In the genomic region with DNA sequence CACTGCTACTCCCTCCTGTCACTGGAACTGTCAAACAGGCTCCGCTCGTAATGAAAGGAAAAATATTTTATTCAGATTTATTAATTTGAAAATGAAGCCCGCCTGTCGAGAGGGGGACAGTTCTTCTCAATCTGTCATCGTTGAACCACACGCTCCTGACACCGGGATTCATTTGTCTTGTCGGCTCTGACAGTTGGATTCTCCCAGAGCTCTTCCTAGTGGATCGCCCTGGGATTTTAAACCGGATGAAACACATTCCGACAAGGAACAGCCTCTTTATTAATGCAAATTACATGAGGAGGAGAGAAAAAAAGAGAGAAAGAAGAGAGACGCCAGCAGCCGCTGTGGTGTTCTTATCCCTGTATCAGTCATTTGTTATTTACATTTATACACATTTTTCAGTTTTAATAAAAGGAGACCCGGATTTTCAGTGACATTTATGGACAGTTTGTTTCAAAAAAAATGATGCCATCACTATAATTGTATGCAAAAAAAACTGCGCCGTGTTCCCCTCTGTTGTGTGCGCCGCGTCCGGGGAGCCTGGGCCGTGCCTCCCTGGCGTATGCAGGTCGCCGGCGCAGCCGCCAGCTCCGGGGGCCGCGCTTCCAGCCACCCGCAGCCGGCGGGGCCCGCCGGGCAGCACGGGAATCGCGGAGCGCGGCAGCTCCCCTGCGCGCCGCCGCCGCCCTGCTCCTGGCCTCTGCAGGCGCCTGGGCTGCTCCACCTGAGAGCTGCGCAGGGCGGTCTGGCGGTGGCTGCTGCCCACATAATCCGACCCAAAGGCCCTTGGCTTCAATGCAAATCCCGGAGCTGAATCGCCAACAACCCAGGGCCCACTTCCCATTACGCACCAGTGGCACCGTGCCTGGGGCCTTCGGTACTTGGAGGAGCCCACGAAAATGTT, we compare ENCODE assay signal across 8 cellular contexts.
DNase-seq lines count a peak whose midpoint lies in the region; ATAC-seq and TF ChIP-seq lines count a peak whose summit lies in the region.

No MANE protein-coding gene starts in this region.

- TF ChIP-seq CTCF in epithelial cell of proximal tubule (conservative IDR thresholded peaks at IDR 0.05; ENCODE audit: low read depth, low read length) = no peak
- no peak for TF ChIP-seq CTCF in mesothelial cell of epicardium (IDR thresholded peaks at IDR 0.05; ENCODE audit: unreplicated experiment)

- H3K9me3 Mint-ChIP-seq in activated naive CD8-positive, alpha-beta T cell treated with anti-CD3 and anti-CD28 coated beads, Interleukin-2, amount 50 U/mL, for 24 hours = peaks cover 7% of the 10 kb centered on the region
- H3K9me3 Mint-ChIP-seq in activated naive CD8-positive, alpha-beta T cell treated with anti-CD3 and anti-CD28 coated beads for 36 hours = peaks cover 2% of the 10 kb centered on the region
- H3K9me3 Mint-ChIP-seq in mesothelial cell of epicardium = no peaks in the 10 kb centered on the region
- H3K9me3 Mint-ChIP-seq in activated CD4-positive, alpha-beta T cell treated with anti-CD3 and anti-CD28 coated beads, Interleukin-2, amount 10 ng/mL, durations not matched to agents 24 days and 14 days = no peaks in the 10 kb centered on the region

- no peaks in the 10 kb centered on the region for H3K36me3 ChIP-seq in aorta (ENCODE audit: control insufficient read depth in 1 of 2, insufficient read depth in 2 of 2, low read length in 1 of 2)

- no peak for DNase-seq in activated naive CD8-positive, alpha-beta T cell treated with anti-CD3 and anti-CD28 coated beads, Interleukin-2, amount 50 U/mL, for 24 hours
- no peak for DNase-seq in activated naive CD8-positive, alpha-beta T cell treated with anti-CD3 and anti-CD28 coated beads for 36 hours
- no peak for DNase-seq in epithelial cell of proximal tubule (ENCODE audit: low read depth)
- DNase-seq in mesothelial cell of epicardium (ENCODE audit: low spot score in 2 of 2, unreplicated experiment in 2 of 2) = peak; percentile 36 to 42
- peak in 1 of 2 donors; percentile 44 for DNase-seq in aorta
- no peak for DNase-seq in activated CD4-positive, alpha-beta T cell treated with anti-CD3 and anti-CD28 coated beads, Interleukin-2, amount 10 ng/mL, durations not matched to agents 24 days and 14 days
- DNase-seq in activated CD4-positive, alpha-beta T cell treated with anti-CD3 and anti-CD28 coated beads for 1 hour = no peak
- no peak for DNase-seq in erythroblast (lab: John Stamatoyannopoulos, UW)

- TF ChIP-seq POLR2A in erythroblast (IDR thresholded peaks at IDR 0.05; ENCODE audit: low read length) = no peak

- H3K27ac Mint-ChIP-seq in activated naive CD8-positive, alpha-beta T cell treated with anti-CD3 and anti-CD28 coated beads, Interleukin-2, amount 50 U/mL, for 24 hours = no peak overlapping the region
- H3K27ac Mint-ChIP-seq in activated naive CD8-positive, alpha-beta T cell treated with anti-CD3 and anti-CD28 coated beads for 36 hours = no peak overlapping the region
- H3K27ac Mint-ChIP-seq in mesothelial cell of epicardium = peak overlapping the region; percentile 73
- H3K27ac Mint-ChIP-seq in activated CD4-positive, alpha-beta T cell treated with anti-CD3 and anti-CD28 coated beads, Interleukin-2, amount 10 ng/mL, durations not matched to agents 24 days and 14 days = no peak overlapping the region

- 8% methylated on average over 47 to 55 of the region's 55 CpGs for WGBS in aorta, 2 donors

- H3K27ac ChIP-seq in aorta (ENCODE audit: low read depth in 1 of 2, low read length in 2 of 2) = no peak overlapping the region

- no peaks in the 10 kb centered on the region for H3K4me1 ChIP-seq in aorta (ENCODE audit: control insufficient read depth in 1 of 2, insufficient read depth in 2 of 2, low read length in 2 of 2)

- H3K27me3 Mint-ChIP-seq in activated naive CD8-positive, alpha-beta T cell treated with anti-CD3 and anti-CD28 coated beads, Interleukin-2, amount 50 U/mL, for 24 hours = peaks cover 11% of the 10 kb centered on the region
- H3K27me3 Mint-ChIP-seq in activated naive CD8-positive, alpha-beta T cell treated with anti-CD3 and anti-CD28 coated beads for 36 hours = peaks cover 17% of the 10 kb centered on the region
- no peaks in the 10 kb centered on the region for H3K27me3 Mint-ChIP-seq in mesothelial cell of epicardium (ENCODE audit: low read depth)
- peaks cover 5% of the 10 kb centered on the region for H3K27me3 Mint-ChIP-seq in activated CD4-positive, alpha-beta T cell treated with anti-CD3 and anti-CD28 coated beads, Interleukin-2, amount 10 ng/mL, durations not matched to agents 24 days and 14 days

- H3K36me3 Mint-ChIP-seq in activated naive CD8-positive, alpha-beta T cell treated with anti-CD3 and anti-CD28 coated beads, Interleukin-2, amount 50 U/mL, for 24 hours (ENCODE audit: low read depth) = no peaks in the 10 kb centered on the region
- no peaks in the 10 kb centered on the region for H3K36me3 Mint-ChIP-seq in activated naive CD8-positive, alpha-beta T cell treated with anti-CD3 and anti-CD28 coated beads for 36 hours
- H3K36me3 Mint-ChIP-seq in mesothelial cell of epicardium = no peaks in the 10 kb centered on the region
- no peaks in the 10 kb centered on the region for H3K36me3 Mint-ChIP-seq in activated CD4-positive, alpha-beta T cell treated with anti-CD3 and anti-CD28 coated beads, Interleukin-2, amount 10 ng/mL, durations not matched to agents 24 days and 14 days (ENCODE audit: low read depth)

- H3K4me3 ChIP-seq in epithelial cell of proximal tubule (ENCODE audit: low read depth, low read length) (peak overlapping the region; percentile 32), aorta (ENCODE audit: low read length in 2 of 2) (peak overlapping the region; percentile 24 to 31)

- H3K9me3 ChIP-seq in aorta (ENCODE audit: control insufficient read depth, low read length) = no peaks in the 10 kb centered on the region

- peak; percentile 20 for ATAC-seq in activated naive CD8-positive, alpha-beta T cell treated with anti-CD3 and anti-CD28 coated beads, Interleukin-2, amount 50 U/mL, for 24 hours
- no peak for ATAC-seq in aorta (ENCODE audit: low FRiP score)

- H3K27me3 ChIP-seq in aorta (ENCODE audit: control insufficient read depth in 1 of 2, insufficient read depth in 2 of 2, low read length in 1 of 2) = no peaks in the 10 kb centered on the region

- intact Hi-C loops in aorta (cut with DNase I) = no loop called here
- intact Hi-C loops in activated CD4-positive, alpha-beta T cell treated with anti-CD3 and anti-CD28 coated beads, Interleukin-2, amount 10 ng/mL, durations not matched to agents 24 days and 14 days (cut with micrococcal nuclease) = no loop called here

- H3K4me1 Mint-ChIP-seq in activated naive CD8-positive, alpha-beta T cell treated with anti-CD3 and anti-CD28 coated beads, Interleukin-2, amount 50 U/mL, for 24 hours = no peaks in the 10 kb centered on the region
- H3K4me1 Mint-ChIP-seq in activated naive CD8-positive, alpha-beta T cell treated with anti-CD3 and anti-CD28 coated beads for 36 hours = no peaks in the 10 kb centered on the region
- peaks cover 13% of the 10 kb centered on the region for H3K4me1 Mint-ChIP-seq in mesothelial cell of epicardium
- H3K4me1 Mint-ChIP-seq in activated CD4-positive, alpha-beta T cell treated with anti-CD3 and anti-CD28 coated beads, Interleukin-2, amount 10 ng/mL, durations not matched to agents 24 days and 14 days = no peaks in the 10 kb centered on the region

- no peak overlapping the region for H3K4me3 Mint-ChIP-seq in activated naive CD8-positive, alpha-beta T cell treated with anti-CD3 and anti-CD28 coated beads, Interleukin-2, amount 50 U/mL, for 24 hours
- H3K4me3 Mint-ChIP-seq in activated naive CD8-positive, alpha-beta T cell treated with anti-CD3 and anti-CD28 coated beads for 36 hours = no peak overlapping the region
- H3K4me3 Mint-ChIP-seq in mesothelial cell of epicardium = peak overlapping the region; percentile 72
- H3K4me3 Mint-ChIP-seq in activated CD4-positive, alpha-beta T cell treated with anti-CD3 and anti-CD28 coated beads, Interleukin-2, amount 10 ng/mL, durations not matched to agents 24 days and 14 days = no peak overlapping the region

Comparison
In these comparisons a context has a peak if more than half of its experiments do, and no peak if none do; other contexts are left out.
1. DNase-seq: peak in mesothelial cell of epicardium (2 of 2); none in activated naive CD8-positive, alpha-beta T cell treated with anti-CD3 and anti-CD28 coated beads, Interleukin-2, amount 50 U/mL, for 24 hours (single experiment), activated naive CD8-positive, alpha-beta T cell treated with anti-CD3 and anti-CD28 coated beads for 36 hours (single experiment), epithelial cell of proximal tubule (single experiment), activated CD4-positive, alpha-beta T cell treated with anti-CD3 and anti-CD28 coated beads, Interleukin-2, amount 10 ng/mL, durations not matched to agents 24 days and 14 days (single experiment), activated CD4-positive, alpha-beta T cell treated with anti-CD3 and anti-CD28 coated beads for 1 hour (single experiment) and erythroblast (0 of 2).